Comparison of ENCODE assay signal across 24 cellular contexts in genomic region chr5:59003124-59003523, GRCh38.
"Had no signal": no experiment of that assay in that cellular context is flagged by ENCODE, and none has a peak within 500 bp of the region (broad histone marks: within the 10 kb centered on the region; RNA-seq: fewer than 3 reads in every experiment).

No MANE protein-coding gene starts in this region.

- H3K27me3 ChIP-seq: ascending aorta, heart right ventricle, neutrophil, pancreas, sigmoid colon, thyroid gland had no signal

- DNase-seq: activated B cell treated with CpG ODN at 0.5 μM for 24 hours; activated CD4-positive, alpha-beta memory T cell treated with anti-CD3 and anti-CD28 coated beads, Interleukin-2, amount 10 ng/mL, durations not matched to agents 7 days and 5 days; activated CD4-positive, alpha-beta T cell treated with anti-CD3 and anti-CD28 coated beads for 48 hours; activated gamma-delta T cell; activated T-cell treated with anti-CD3 and anti-CD28 coated beads, Interleukin-2, amount 50 U/mL, for 1 hour; cerebellar nuclear complex; cortex of kidney; heart right ventricle; mesenchymal stem cell; natural killer cell; pancreas; sigmoid colon; stimulated activated CD4-positive, alpha-beta T cell treated with anti-CD3 and anti-CD28 coated beads, Interleukin-12 subunit alpha, Interleukin-12 subunit beta, amount 100 ng/mL, for 4 hours; stimulated activated CD4-positive, alpha-beta T cell treated with anti-CD3 and anti-CD28 coated beads, Interleukin-1b, Interleukin-23, amount 100 ng/mL, for 48 hours; stimulated activated CD8-positive, alpha-beta memory T cell treated with anti-CD3 and anti-CD28 coated beads, Interleukin-4, amount 100 ng/mL, for 48 hours; stimulated activated naive CD4-positive, alpha-beta T cell treated with Interleukin-2 at 50 U/mL for 16 hours; SW 1271 had no signal

- H3K27ac Mint-ChIP-seq: activated B cell treated with CpG ODN at 0.5 μM for 24 hours; activated CD4-positive, alpha-beta memory T cell treated with anti-CD3 and anti-CD28 coated beads, Interleukin-2, amount 10 ng/mL, durations not matched to agents 7 days and 5 days; activated naive CD4-positive, alpha-beta T cell treated with anti-CD3 and anti-CD28 coated beads, Interleukin-2, amount 50 U/mL, for 24 hours; natural killer cell had no signal

- H3K4me3 ChIP-seq: ascending aorta, heart right ventricle, pancreas, sigmoid colon, thyroid gland had no signal

- H3K9me3 ChIP-seq: ascending aorta, heart right ventricle, neutrophil, pancreas, sigmoid colon, thyroid gland had no signal

- H3K36me3 Mint-ChIP-seq: natural killer cell had no signal

- H3K4me3 Mint-ChIP-seq: activated B cell treated with CpG ODN at 0.5 μM for 24 hours; activated CD4-positive, alpha-beta memory T cell treated with anti-CD3 and anti-CD28 coated beads, Interleukin-2, amount 10 ng/mL, durations not matched to agents 7 days and 5 days; activated naive CD4-positive, alpha-beta T cell treated with anti-CD3 and anti-CD28 coated beads, Interleukin-2, amount 50 U/mL, for 24 hours; natural killer cell had no signal

- H3K4me1 Mint-ChIP-seq: activated B cell treated with CpG ODN at 0.5 μM for 24 hours had no signal

- H3K4me1 ChIP-seq: ascending aorta, pancreas had no signal

- H3K27me3 Mint-ChIP-seq: activated B cell treated with CpG ODN at 0.5 μM for 24 hours; activated CD4-positive, alpha-beta memory T cell treated with anti-CD3 and anti-CD28 coated beads, Interleukin-2, amount 10 ng/mL, durations not matched to agents 7 days and 5 days; activated naive CD4-positive, alpha-beta T cell treated with anti-CD3 and anti-CD28 coated beads, Interleukin-2, amount 50 U/mL, for 24 hours had no signal

- H3K27ac ChIP-seq: ascending aorta, heart right ventricle, neutrophil, pancreas, thyroid gland had no signal

- ATAC-seq: esophagus mucosa, pancreas had no signal

- FAIRE-seq: bronchial epithelial cell, pancreas, TTC549 had no signal

- H3K36me3 ChIP-seq: ascending aorta, heart right ventricle, neutrophil, pancreas, sigmoid colon, thyroid gland had no signal
